In genomic region chr4:3249681-3250437, GRCh38 we compare ENCODE assay signal across 17 cellular contexts. TPM values are rescaled to one million over a fixed set of nuclear protein-coding genes. Genes with fewer than 3 reads are reported as not detected.
DNase-seq lines count a peak whose midpoint lies in the region; ATAC-seq, FAIRE-seq and TF ChIP-seq lines count a peak whose summit lies in the region.
"Had no signal": no experiment of that assay in that cellular context is flagged by ENCODE, and none has a peak within 500 bp of the region (broad histone marks: within the 10 kb centered on the region; RNA-seq: fewer than 3 reads in every experiment).

No MANE protein-coding gene starts in this region.

- H3K36me3 ChIP-seq in suprapubic skin: no peaks in the 10 kb centered on the region

- no peaks in the 10 kb centered on the region for H3K9me3 Mint-ChIP-seq in mesothelial cell of epicardium
- H3K9me3 Mint-ChIP-seq in stimulated activated naive B cell treated with anti-CD40 and anti-IgM and Interleukin-4, amounts not matched to agents 10 μg/mL and 1 μg/mL and 100 μg/mL, for 72 hours: no peaks in the 10 kb centered on the region
- H3K9me3 Mint-ChIP-seq: IgD-negative memory B cell had no signal

- intact Hi-C loops in Right ventricle myocardium inferior (cut with DNase I): no loop called here
- intact Hi-C loops in cardiac septum (cut with DNase I): no loop called here

- H3K36me3 Mint-ChIP-seq in mesothelial cell of epicardium: no peaks in the 10 kb centered on the region
- peaks cover 23 to 34% of the 10 kb centered on the region in 2 donors for H3K36me3 Mint-ChIP-seq in stimulated activated naive B cell treated with anti-CD40 and anti-IgM and Interleukin-4, amounts not matched to agents 10 μg/mL and 1 μg/mL and 100 μg/mL, for 72 hours
- H3K36me3 Mint-ChIP-seq: IgD-negative memory B cell had no signal

- no peak overlapping the region for H3K4me3 Mint-ChIP-seq in mesothelial cell of epicardium
- H3K4me3 Mint-ChIP-seq in stimulated activated naive B cell treated with anti-CD40 and anti-IgM and Interleukin-4, amounts not matched to agents 10 μg/mL and 1 μg/mL and 100 μg/mL, for 72 hours: no peak overlapping the region
- H3K4me3 Mint-ChIP-seq: IgD-negative memory B cell had no signal

- no peak for TF ChIP-seq POLR2A in suprapubic skin (IDR thresholded peaks at IDR 0.05)

- peak overlapping the region; percentile 36 for H3K27ac ChIP-seq in caudate nucleus (ENCODE audit: low read depth, low read length)
- no peak overlapping the region for H3K27ac ChIP-seq in suprapubic skin
- H3K27ac ChIP-seq: C4-2B had no signal

- WGBS in suprapubic skin: 84% methylated on average over 12 of the region's 22 CpGs

- TF ChIP-seq CTCF in mesothelial cell of epicardium (IDR thresholded peaks at IDR 0.05; ENCODE audit: unreplicated experiment) (no peak), suprapubic skin (IDR thresholded peaks at IDR 0.05) (no peak), D721Med (IDR thresholded peaks at IDR 0.05; ENCODE audit: insufficient read depth, missing control alignments) (no peak)

- H3K4me3 ChIP-seq in suprapubic skin: no peak overlapping the region

- DNase-seq in Right ventricle myocardium inferior (ENCODE audit: missing footprints) (peak; percentile 46), cardiac septum (ENCODE audit: low spot score) (no peak), caudate nucleus (lab: John Stamatoyannopoulos, UW) (no peak), mesothelial cell of epicardium (ENCODE audit: low spot score in 2 of 2, unreplicated experiment in 2 of 2) (no peak), suprapubic skin (ENCODE audit: low spot score in 2 of 2) (no peak), D721Med (ENCODE audit: insufficient read length, low spot score) (no peak)
- no peak for DNase-seq in stimulated activated naive B cell treated with anti-CD40 and anti-IgM and Interleukin-4, amounts not matched to agents 10 μg/mL and 1 μg/mL and 100 μg/mL, for 72 hours
- DNase-seq: HCEC 1CT, MV-4-11, NCI-H1417 treated with DMSO at 0.1 percent for 48 hours, NCI-H2029, NCI-H2171 treated with DMSO at 0.1 percent for 48 hours, NCI-H82 had no signal

- peak overlapping the region; percentile 87 for H3K27ac Mint-ChIP-seq in mesothelial cell of epicardium
- peak overlapping the region; percentile 14 for H3K27ac Mint-ChIP-seq in stimulated activated naive B cell treated with anti-CD40 and anti-IgM and Interleukin-4, amounts not matched to agents 10 μg/mL and 1 μg/mL and 100 μg/mL, for 72 hours
- H3K27ac Mint-ChIP-seq: IgD-negative memory B cell had no signal

- no peak for FAIRE-seq in D721Med (lab: Jason Lieb, UNC)
- FAIRE-seq: A204.1 had no signal

- H3K4me1 Mint-ChIP-seq in mesothelial cell of epicardium: peaks cover 13% of the 10 kb centered on the region
- peaks cover 10 to 11% of the 10 kb centered on the region in 2 donors for H3K4me1 Mint-ChIP-seq in stimulated activated naive B cell treated with anti-CD40 and anti-IgM and Interleukin-4, amounts not matched to agents 10 μg/mL and 1 μg/mL and 100 μg/mL, for 72 hours
- H3K4me1 Mint-ChIP-seq: IgD-negative memory B cell had no signal

- no peaks in the 10 kb centered on the region for H3K9me3 ChIP-seq in suprapubic skin

- no peaks in the 10 kb centered on the region for H3K27me3 Mint-ChIP-seq in mesothelial cell of epicardium (ENCODE audit: low read depth)
- H3K27me3 Mint-ChIP-seq in stimulated activated naive B cell treated with anti-CD40 and anti-IgM and Interleukin-4, amounts not matched to agents 10 μg/mL and 1 μg/mL and 100 μg/mL, for 72 hours: no peaks in the 10 kb centered on the region
- H3K27me3 Mint-ChIP-seq: IgD-negative memory B cell had no signal

- no peak for TF ChIP-seq EP300 in suprapubic skin (IDR thresholded peaks at IDR 0.05)

- H3K4me1 ChIP-seq in suprapubic skin: no peaks in the 10 kb centered on the region

- H3K27me3 ChIP-seq in suprapubic skin: no peaks in the 10 kb centered on the region

- no peak for ATAC-seq in Right ventricle myocardium inferior
- no peak for ATAC-seq in stimulated activated naive B cell treated with anti-CD40 and anti-IgM and Interleukin-4, amounts not matched to agents 10 μg/mL and 1 μg/mL and 100 μg/mL, for 72 hours (replicated peaks)
- no peak for ATAC-seq in HG02884 (IDR thresholded peaks at IDR 0.05; ENCODE audit: unreplicated experiment)

RNA-seq across cellular contexts. Expression of gene MSANTD1, which starts 0.9 kb away (rescaled TPM):
- total RNA-seq in Right ventricle myocardium inferior (0.51 TPM), cardiac septum (1.1 TPM), mesothelial cell of epicardium (2.5 to 3.1 TPM (median 2.6 TPM) in 3 replicates), suprapubic skin (under 1 TPM in 2 of 4 donors, not detected in 2; 0.36 to 0.72 TPM)

RNA-seq across cellular contexts. Expression of gene RGS12, which starts 43.0 kb away (rescaled TPM):
- 21.0 TPM for total RNA-seq in Right ventricle myocardium inferior
- 19.1 TPM for total RNA-seq in cardiac septum
- 75.9 to 81.9 TPM (median 78.9 TPM) in 3 replicates for total RNA-seq in mesothelial cell of epicardium
- 100 to 1,000 TPM in 2 of 4 donors, 10 to 100 TPM in 2; 65.8 to 246 (median 118) TPM for total RNA-seq in suprapubic skin
